In genomic region chr15:43025150-43025549, GRCh38 we compare ENCODE assay signal across 9 cellular contexts.
"Had no signal": no experiment of that assay in that cellular context is flagged by ENCODE, and none has a peak within 500 bp of the region (broad histone marks: within the 10 kb centered on the region; RNA-seq: fewer than 3 reads in every experiment).

No MANE protein-coding gene starts in this region.

- DNase-seq: GM23248, H9, HCEC 1CT, IMR-90, KG1 had no signal

- H3K4me1 Mint-ChIP-seq: H9 had no signal

- H3K4me3 Mint-ChIP-seq: H9 had no signal

- H3K27ac Mint-ChIP-seq: H9 had no signal

- H3K27ac ChIP-seq: GM23248 had no signal

- H3K9ac ChIP-seq: GM23248 had no signal

- FAIRE-seq: H1, H54, HTR-8/SVneo, K562 had no signal

- H3K4me3 ChIP-seq: GM23248, K562 had no signal

- H2AFZ ChIP-seq: GM23248 had no signal

- ATAC-seq: K562 had no signal

- H3K9me3 Mint-ChIP-seq: H9 had no signal
